Comparison of ENCODE assay signal across 8 cellular contexts in the genomic region with DNA sequence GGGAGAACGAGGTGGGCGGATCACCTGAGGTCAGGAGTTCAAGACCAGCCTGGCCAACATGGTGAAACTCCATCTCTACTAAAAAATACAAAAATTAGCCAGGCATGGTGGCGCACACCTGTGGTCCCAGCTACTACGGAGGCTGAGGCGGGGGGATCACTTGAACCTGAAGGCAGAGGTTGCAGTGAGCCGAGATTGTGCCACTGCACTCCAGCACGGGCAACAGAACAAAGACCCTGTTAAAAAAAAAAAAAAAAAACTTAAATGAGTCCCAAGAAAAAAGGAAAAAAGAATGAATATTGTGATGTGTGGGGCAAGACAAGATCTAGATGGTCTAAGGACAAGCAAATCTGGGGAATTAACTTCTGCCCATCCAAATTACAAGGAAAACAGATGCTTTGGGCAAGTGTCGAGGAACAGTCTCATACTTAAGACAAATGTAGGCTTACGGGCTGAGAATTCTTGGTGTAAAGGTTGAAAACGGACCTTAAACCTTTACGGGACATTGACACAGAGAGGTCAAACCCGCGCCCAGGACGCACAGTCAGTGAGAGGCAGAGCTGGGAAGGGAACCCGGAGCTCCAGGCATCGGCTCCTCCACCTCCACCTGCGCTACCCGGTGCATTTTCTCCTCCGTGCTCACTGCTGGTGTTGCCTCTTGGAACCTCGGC. TPM values are rescaled to one million over a fixed set of nuclear protein-coding genes. Genes with fewer than 3 reads are reported as not detected.
DNase-seq lines count a peak whose midpoint lies in the region; ATAC-seq and TF ChIP-seq lines count a peak whose summit lies in the region.

No MANE protein-coding gene starts in this region.

- no peak overlapping the region for H3K9ac ChIP-seq in fibroblast of lung (ENCODE audit: insufficient read depth, low read length)

- peak overlapping the region; percentile 67 for H3K4me2 ChIP-seq in OCI-LY7 (ENCODE audit: low read length)
- H3K4me2 ChIP-seq in fibroblast of lung (ENCODE audit: extremely low read depth, insufficient read depth, low read length), result peak overlapping the region; percentile 73

- H3K4me1 ChIP-seq in A673 (ENCODE audit: insufficient read depth, low read length, poor library complexity, severe bottlenecking) (no peaks in the 10 kb centered on the region), OCI-LY7 (ENCODE audit: insufficient read depth, low read length, poor library complexity, severe bottlenecking) (peaks cover 12% of the 10 kb centered on the region), fibroblast of lung (ENCODE audit: control insufficient read depth, extremely low read depth, insufficient read depth, low read length) (peaks cover 2% of the 10 kb centered on the region), psoas muscle (peaks cover 10% of the 10 kb centered on the region)

- BruUV-seq in A673 (replicated peaks; lab: Mats Ljungman, UMichigan) (no TSS peak), OCI-LY7 (replicated peaks; lab: Mats Ljungman, UMichigan) (no TSS peak)

- H3K27me3 ChIP-seq in A673 (replicated peaks; ENCODE audit: insufficient read depth, low read depth, low read length, poor library complexity), result no peaks in the 10 kb centered on the region
- H3K27me3 ChIP-seq in fibroblast of lung (ENCODE audit: control insufficient read depth, insufficient read depth, low read length), result no peaks in the 10 kb centered on the region
- no peaks in the 10 kb centered on the region for H3K27me3 ChIP-seq in psoas muscle (ENCODE audit: insufficient read depth in 3 of 3, low read length in 2 of 3)

- H2AFZ ChIP-seq in OCI-LY7 (ENCODE audit: low read length), result peak overlapping the region; percentile 62; the same call in 1 of the 2 replicates
- H2AFZ ChIP-seq in fibroblast of lung (ENCODE audit: low read length), result peak overlapping the region; percentile 71

- H3K36me3 ChIP-seq in A673 (ENCODE audit: insufficient read depth, low read length, poor library complexity, severe bottlenecking) (no peaks in the 10 kb centered on the region), OCI-LY7 (ENCODE audit: insufficient read depth, low read length) (peaks cover 6% of the 10 kb centered on the region; the same call in 1 of the 2 replicates), fibroblast of lung (ENCODE audit: control insufficient read depth, insufficient read depth, low read length) (peaks cover 6% of the 10 kb centered on the region), psoas muscle (ENCODE audit: insufficient read depth in 1 of 2, low read depth in 1 of 2) (peaks cover 0 to 22% of the 10 kb centered on the region in 2 donors)

- 30 to 34% (median 33%) methylated on average over 20 of the region's 20 CpGs for WGBS in psoas muscle, 3 donors

- H3K9me2 ChIP-seq in OCI-LY7 (ENCODE audit: insufficient read depth, low read length), result no peaks in the 10 kb centered on the region

- H3K4me3 ChIP-seq in A673 (ENCODE audit: low read depth, low read length, poor library complexity, severe bottlenecking), result peak overlapping the region; percentile 71
- peak overlapping the region; percentile 81 for H3K4me3 ChIP-seq in OCI-LY7 (ENCODE audit: low read depth, low read length, poor library complexity, severe bottlenecking)
- peak overlapping the region; percentile 63 to 94 (median 88) for H3K4me3 ChIP-seq in fibroblast of lung (replicated peaks in 1 of 4; ENCODE audit: control extremely low read depth in 1 of 4, insufficient read depth in 1 of 4, low read depth in 3 of 4, low read length in 4 of 4)
- H3K4me3 ChIP-seq in psoas muscle, result peak overlapping the region; percentile 86

- intact Hi-C loops in A673 (cut with micrococcal nuclease; ENCODE audit: unreplicated experiment), result no loop called here
- intact Hi-C loops in OCI-LY7 (cut with micrococcal nuclease; ENCODE audit: unreplicated experiment), result loop anchor here (2.0 to 5.0 kb wide), 3 partner anchors 57 to 247 kb away; a partner anchor contains a TSS
- intact Hi-C loops in psoas muscle (cut with DNase I), result no loop called here

- no peaks in the 10 kb centered on the region for H3K9me3 ChIP-seq in A673 (ENCODE audit: low read depth, low read length, poor library complexity, severe bottlenecking)
- H3K9me3 ChIP-seq in OCI-LY7 (ENCODE audit: low read length), result no peaks in the 10 kb centered on the region
- H3K9me3 ChIP-seq in fibroblast of lung (ENCODE audit: control insufficient read depth, insufficient read depth, low read depth, low read length), result no peaks in the 10 kb centered on the region
- no peaks in the 10 kb centered on the region for H3K9me3 ChIP-seq in psoas muscle

- no peaks in the 10 kb centered on the region for H4K20me1 ChIP-seq in OCI-LY7 (ENCODE audit: insufficient read depth, low read length)
- H4K20me1 ChIP-seq in fibroblast of lung (ENCODE audit: control insufficient read depth, extremely low read depth, insufficient read depth, low read length), result no peaks in the 10 kb centered on the region

- TF ChIP-seq CTCF in A673 (conservative IDR thresholded peaks at IDR 0.05; ENCODE audit: low read depth, low read length), result no peak
- TF ChIP-seq CTCF in OCI-LY7 (conservative IDR thresholded peaks at IDR 0.05; ENCODE audit: low read length), result no peak
- no peak for TF ChIP-seq CTCF in fibroblast of lung (conservative IDR thresholded peaks at IDR 0.05 in 1 of 2, IDR thresholded peaks at IDR 0.05 in 1 of 2; ENCODE audit: low read depth in 1 of 2, low read length in 2 of 2)
- no peak for TF ChIP-seq CTCF in psoas muscle (IDR thresholded peaks at IDR 0.05)

- ATAC-seq in GM21576 (IDR thresholded peaks at IDR 0.05; ENCODE audit: unreplicated experiment), result peak; percentile 19
- ATAC-seq in psoas muscle, result peak in 2 of 4 donors; percentile 34 to 50
- ATAC-seq in HG03342 (IDR thresholded peaks at IDR 0.05; ENCODE audit: unreplicated experiment), result no peak

- H3K27ac ChIP-seq in A673 (ENCODE audit: low read depth, low read length, poor library complexity, severe bottlenecking) (no peak overlapping the region), OCI-LY7 (ENCODE audit: low read depth, low read length, poor library complexity, severe bottlenecking) (no peak overlapping the region), fibroblast of lung (ENCODE audit: insufficient read depth, low read length) (no peak overlapping the region), psoas muscle (peak overlapping the region; percentile 88)

- CTCF ChIA-PET in A673 (lab: Charles Lee) (no interaction called here), OCI-LY7 (lab: Charles Lee; ENCODE audit: unreplicated experiment) (no interaction called here)

- H3K79me2 ChIP-seq in OCI-LY7 (ENCODE audit: insufficient read depth, low read depth, low read length) (no peaks in the 10 kb centered on the region), fibroblast of lung (ENCODE audit: control insufficient read depth, insufficient read depth, low read length) (peaks cover 16% of the 10 kb centered on the region)

- POLR2A ChIA-PET in A673 (lab: Charles Lee; ENCODE audit: low non-redundant PET), result no interaction called here
- POLR2A ChIA-PET in OCI-LY7 (lab: Charles Lee), result no interaction called here

- DNase-seq in A673 (ENCODE audit: low spot score), result no peak
- peak; percentile 19 for DNase-seq in OCI-LY7 (ENCODE audit: low spot score)
- no peak for DNase-seq in fibroblast of lung (ENCODE audit: low read depth in 2 of 2)
- DNase-seq in psoas muscle, result no peak
- no peak for DNase-seq in anterior cingulate cortex (lab: John Stamatoyannopoulos, UW)
- DNase-seq in OCI-M2 (lab: John Stamatoyannopoulos, UW; ENCODE audit: unreplicated experiment), result no peak

RNA-seq across cellular contexts. Expression of a gene that starts 0.7 kb away (rescaled TPM):
- total RNA-seq in A673 (2021) (11.0 and 12.7 TPM in 2 replicates), OCI-LY7 (2022) (11.9 and 13.2 TPM in 2 replicates), fibroblast of lung (11.8 and 14.2 TPM in 2 replicates), psoas muscle (1 to 10 TPM; 3.5 to 7.2 (median 4.8) TPM)
- 16.5 and 23.3 TPM in 2 replicates for total RNA-seq in OCI-LY7 (2014; rRNA removed; shearing (Covaris generic))
- polyA plus RNA-seq in fibroblast of lung (3.9 and 4.1 TPM in 2 replicates), psoas muscle (1 to 10 TPM; 2.1 to 6.4 (median 3.1) TPM)
- polyA plus RNA-seq in fibroblast of lung (2012), result 4.8 and 5.1 TPM in 2 replicates
- polyA minus RNA-seq in fibroblast of lung (ENCODE audit: low replicate concordance), result 4.6 and 10.2 TPM in 2 replicates

RNA-seq across cellular contexts. Expression of a gene that starts 9.9 kb away (rescaled TPM):
- total RNA-seq in A673 (2021) (7.7 and 11.8 TPM in 2 replicates), OCI-LY7 (2022) (11.0 and 11.1 TPM in 2 replicates), fibroblast of lung (8.2 and 9.4 TPM in 2 replicates), psoas muscle (1 to 10 TPM; 3.5 to 8.1 (median 4.9) TPM)
- total RNA-seq in OCI-LY7 (2014; rRNA removed; shearing (Covaris generic)), result 8.0 and 9.9 TPM in 2 replicates
- polyA plus RNA-seq in fibroblast of lung (2.4 and 2.5 TPM in 2 replicates), psoas muscle (1 to 10 TPM; 4.6 to 8.7 (median 6.3) TPM)
- polyA plus RNA-seq in fibroblast of lung (2012), result 5.4 TPM in 2 replicates
- polyA minus RNA-seq in fibroblast of lung (ENCODE audit: low replicate concordance), result 3.7 and 12.7 TPM in 2 replicates

RNA-seq across cellular contexts. Expression of a gene that starts 14.8 kb away (rescaled TPM):
- total RNA-seq in A673 (2021), result 6.8 and 7.9 TPM in 2 replicates
- total RNA-seq in OCI-LY7 (2014; rRNA removed; shearing (Covaris generic)), result 10.6 and 13.8 TPM in 2 replicates
- total RNA-seq in OCI-LY7 (2022), result 13.5 and 14.5 TPM in 2 replicates
- 8.9 and 9.0 TPM in 2 replicates for total RNA-seq in fibroblast of lung
- 2.1 and 2.5 TPM in 2 replicates for polyA plus RNA-seq in fibroblast of lung
- 3.1 and 3.2 TPM in 2 replicates for polyA plus RNA-seq in fibroblast of lung (2012)
- 5.4 and 20.2 TPM in 2 replicates for polyA minus RNA-seq in fibroblast of lung (ENCODE audit: low replicate concordance)
- total RNA-seq in psoas muscle, result 1 to 10 TPM; 4.4 to 8.9 (median 4.9) TPM
- 1 to 10 TPM; 2.5 to 6.2 (median 2.9) TPM for polyA plus RNA-seq in psoas muscle

RNA-seq across cellular contexts. Expression of a gene that starts 26.3 kb away (rescaled TPM):
- 9.1 and 9.2 TPM in 2 replicates for total RNA-seq in A673 (2021)
- not detected in 2 replicates for total RNA-seq in OCI-LY7 (2014; rRNA removed; shearing (Covaris generic))
- total RNA-seq in OCI-LY7 (2022), result not detected in 2 replicates
- 9.5 and 14.5 TPM in 2 replicates for total RNA-seq in fibroblast of lung
- 2.2 and 4.1 TPM in 2 replicates for polyA plus RNA-seq in fibroblast of lung
- polyA plus RNA-seq in fibroblast of lung (2012), result 3.4 and 3.9 TPM in 2 replicates
- 3.1 and 7.0 TPM in 2 replicates for polyA minus RNA-seq in fibroblast of lung (ENCODE audit: low replicate concordance)
- total RNA-seq in psoas muscle, result 1 to 10 TPM; 2.1 to 5.2 (median 4.3) TPM
- 1 to 10 TPM; 1.4 to 2.7 (median 1.6) TPM for polyA plus RNA-seq in psoas muscle

RNA-seq across cellular contexts. Expression of a gene that starts 45.6 kb away (rescaled TPM):
- total RNA-seq in A673 (2021) (24.1 and 24.9 TPM in 2 replicates), OCI-LY7 (2022) (29.4 and 29.8 TPM in 2 replicates), fibroblast of lung (6.7 and 10.1 TPM in 2 replicates), psoas muscle (1 to 10 TPM; 3.1 to 6.6 (median 4.0) TPM)
- total RNA-seq in OCI-LY7 (2014; rRNA removed; shearing (Covaris generic)), result 28.0 and 44.1 TPM in 2 replicates
- polyA plus RNA-seq in fibroblast of lung (5.2 and 7.3 TPM in 2 replicates), psoas muscle (10 to 100 TPM in 2 of 3 donors, 1 to 10 TPM in 1; 6.1 to 11.0 (median 10.6) TPM)
- 10.4 and 11.2 TPM in 2 replicates for polyA plus RNA-seq in fibroblast of lung (2012)
- polyA minus RNA-seq in fibroblast of lung (ENCODE audit: low replicate concordance), result 13.3 and 28.9 TPM in 2 replicates
